ENCODE assay signal across 8 cellular contexts in genomic region chr22:50292643-50293440, GRCh38. TPM values are rescaled to one million over a fixed set of nuclear protein-coding genes. Genes with fewer than 3 reads are reported as not detected.
DNase-seq lines count a peak whose midpoint lies in the region; ATAC-seq and TF ChIP-seq lines count a peak whose summit lies in the region.

No MANE protein-coding gene starts in this region.

- ATAC-seq in HCT116 (peak; percentile 57), GM19395 (IDR thresholded peaks at IDR 0.05; ENCODE audit: unreplicated experiment) (no peak), HG02763 (IDR thresholded peaks at IDR 0.05; ENCODE audit: unreplicated experiment) (no peak), GM21515 (IDR thresholded peaks at IDR 0.05; ENCODE audit: unreplicated experiment) (no peak)
- ATAC-seq in activated naive CD8-positive, alpha-beta T cell treated with anti-CD3 and anti-CD28 coated beads, Interleukin-2, amount 10 ng/mL, durations not matched to agents 7 days and 5 days (ENCODE audit: low read depth), result peak; percentile 40

- H3K4me1 Mint-ChIP-seq in activated naive CD8-positive, alpha-beta T cell treated with anti-CD3 and anti-CD28 coated beads, Interleukin-2, amount 10 ng/mL, durations not matched to agents 7 days and 5 days, result peaks cover 16% of the 10 kb centered on the region
- peaks cover 18% of the 10 kb centered on the region for H3K4me1 Mint-ChIP-seq in stimulated activated naive CD8-positive, alpha-beta T cell treated with anti-CD3 and anti-CD28 coated beads, Interleukin-15, Interleukin-2, amounts not matched to agents 100 ng/mL and 50 ng/mL, for 24 hours (ENCODE audit: low read depth)

- H3K4me1 ChIP-seq in HCT116 (ENCODE audit: control insufficient read depth in 1 of 2, insufficient read depth in 2 of 2, low read length in 2 of 2) (peaks cover 45 to 57% of the 10 kb centered on the region in 2 experiments), iPS-18a (ENCODE audit: control insufficient read depth, low read depth, low read length) (peaks cover 18% of the 10 kb centered on the region)

- H3K79me2 ChIP-seq in HCT116 (ENCODE audit: insufficient read depth, low read length), result peaks cover 100% of the 10 kb centered on the region

- DNase-seq in HCT116 (ENCODE audit: low read depth, low spot score), result no peak
- DNase-seq in activated naive CD8-positive, alpha-beta T cell treated with anti-CD3 and anti-CD28 coated beads, Interleukin-2, amount 10 ng/mL, durations not matched to agents 7 days and 5 days, result peak; percentile 58
- no peak for DNase-seq in GM20000 (ENCODE audit: low spot score)

- H3K36me3 Mint-ChIP-seq in activated naive CD8-positive, alpha-beta T cell treated with anti-CD3 and anti-CD28 coated beads, Interleukin-2, amount 10 ng/mL, durations not matched to agents 7 days and 5 days, result peaks cover 2% of the 10 kb centered on the region
- no peaks in the 10 kb centered on the region for H3K36me3 Mint-ChIP-seq in stimulated activated naive CD8-positive, alpha-beta T cell treated with anti-CD3 and anti-CD28 coated beads, Interleukin-15, Interleukin-2, amounts not matched to agents 100 ng/mL and 50 ng/mL, for 24 hours (ENCODE audit: low read depth)

- no peak overlapping the region for H2AFZ ChIP-seq in HCT116 (ENCODE audit: low read depth, low read length, poor library complexity, severe bottlenecking)

- peak overlapping the region; percentile 99 for H3K27ac ChIP-seq in HCT116 (ENCODE audit: low read depth, low read length)
- H3K27ac ChIP-seq in iPS-18a (ENCODE audit: low read length), result no peak overlapping the region

- H3K9me3 ChIP-seq in HCT116 (ENCODE audit: control insufficient read depth in 1 of 2, insufficient read depth in 1 of 2, low read depth in 1 of 2, low read length in 2 of 2) (no peaks in the 10 kb centered on the region), iPS-18a (ENCODE audit: control insufficient read depth, low read depth, low read length) (no peaks in the 10 kb centered on the region)

- peak overlapping the region; percentile 73 for H3K9ac ChIP-seq in HCT116 (ENCODE audit: low read length)
- H3K9ac ChIP-seq in iPS-18a (ENCODE audit: low read length), result peak overlapping the region; percentile 39

- intact Hi-C loops in HCT116 (cut with micrococcal nuclease), result no loop called here

- H3K4me3 ChIP-seq in HCT116 (replicated peaks in 1 of 2; ENCODE audit: low read depth in 1 of 2, low read length in 2 of 2), result peak overlapping the region; percentile 40 to 56
- peak overlapping the region; percentile 45 for H3K4me3 ChIP-seq in iPS-18a (ENCODE audit: low read length)

- CTCF ChIA-PET in HCT116 (lab: Charles Lee), result interaction anchor here (1.0 to 1.2 kb wide), 2 partner anchors 11 to 12 kb away, joined by 3 read pairs; no protein-coding TSS in a partner anchor

- TF ChIP-seq RAD21 in HCT116 (IDR thresholded peaks at IDR 0.05; ENCODE audit: low read depth), result no peak

- no peaks in the 10 kb centered on the region for H4K20me1 ChIP-seq in HCT116 (ENCODE audit: insufficient read depth)

- H3K9me3 Mint-ChIP-seq in activated naive CD8-positive, alpha-beta T cell treated with anti-CD3 and anti-CD28 coated beads, Interleukin-2, amount 10 ng/mL, durations not matched to agents 7 days and 5 days, result no peaks in the 10 kb centered on the region
- H3K9me3 Mint-ChIP-seq in stimulated activated naive CD8-positive, alpha-beta T cell treated with anti-CD3 and anti-CD28 coated beads, Interleukin-15, Interleukin-2, amounts not matched to agents 100 ng/mL and 50 ng/mL, for 24 hours, result no peaks in the 10 kb centered on the region

- no peak for TF ChIP-seq CTCF in HCT116 (IDR thresholded peaks at IDR 0.05 in 2 of 3, conservative IDR thresholded peaks at IDR 0.05 in 1 of 3; ENCODE audit: borderline replicate concordance in 1 of 3, insufficient read depth in 1 of 3, low read depth in 2 of 3, low read length in 2 of 3)
- TF ChIP-seq CTCF in GM20000 (IDR thresholded peaks at IDR 0.05; ENCODE audit: extremely low read depth, missing control alignments), result no peak

- POLR2A ChIA-PET in HCT116 (lab: Charles Lee), result interaction anchor here (1.0 to 2.7 kb wide), 3 partner anchors 10 to 13 kb away, joined by 3 to 11 read pairs (median 4); no protein-coding TSS in a partner anchor
- POLR2A ChIA-PET in activated naive CD8-positive, alpha-beta T cell treated with anti-CD3 and anti-CD28 coated beads, Interleukin-2, amount 10 ng/mL, durations not matched to agents 7 days and 5 days (lab: Charles Lee), result interaction anchor here (0.6 to 3.7 kb wide), 8 partner anchors 12 to 67 kb away, joined by 3 to 51 read pairs (median 5); partner anchors contain the start of genes DENND6B, HDAC10 and PLXNB2

- H3K36me3 ChIP-seq in HCT116 (ENCODE audit: control insufficient read depth in 1 of 2, insufficient read depth in 2 of 2, low read length in 2 of 2) (peaks cover 9 to 45% of the 10 kb centered on the region in 2 experiments; a peak in 3 of 4 replicates), iPS-18a (ENCODE audit: control insufficient read depth, low read depth, low read length) (no peaks in the 10 kb centered on the region)

- H3K27ac Mint-ChIP-seq in activated naive CD8-positive, alpha-beta T cell treated with anti-CD3 and anti-CD28 coated beads, Interleukin-2, amount 10 ng/mL, durations not matched to agents 7 days and 5 days, result peak overlapping the region; percentile 81
- H3K27ac Mint-ChIP-seq in stimulated activated naive CD8-positive, alpha-beta T cell treated with anti-CD3 and anti-CD28 coated beads, Interleukin-15, Interleukin-2, amounts not matched to agents 100 ng/mL and 50 ng/mL, for 24 hours, result peak overlapping the region; percentile 65

- H3K9me2 ChIP-seq in HCT116 (ENCODE audit: insufficient read depth), result no peaks in the 10 kb centered on the region

- H3K4me3 Mint-ChIP-seq in activated naive CD8-positive, alpha-beta T cell treated with anti-CD3 and anti-CD28 coated beads, Interleukin-2, amount 10 ng/mL, durations not matched to agents 7 days and 5 days, result peak overlapping the region; percentile 80
- peak overlapping the region; percentile 73 for H3K4me3 Mint-ChIP-seq in stimulated activated naive CD8-positive, alpha-beta T cell treated with anti-CD3 and anti-CD28 coated beads, Interleukin-15, Interleukin-2, amounts not matched to agents 100 ng/mL and 50 ng/mL, for 24 hours

- TF ChIP-seq POLR2A in HCT116 (IDR thresholded peaks at IDR 0.05; ENCODE audit: borderline replicate concordance, extremely low read depth, insufficient read depth, insufficient read length), result no peak

- H3K27me3 ChIP-seq in HCT116 (ENCODE audit: insufficient read depth, low read length) (no peaks in the 10 kb centered on the region), iPS-18a (ENCODE audit: control insufficient read depth, insufficient read depth, low read length) (no peaks in the 10 kb centered on the region)

- no peaks in the 10 kb centered on the region for H3K27me3 Mint-ChIP-seq in activated naive CD8-positive, alpha-beta T cell treated with anti-CD3 and anti-CD28 coated beads, Interleukin-2, amount 10 ng/mL, durations not matched to agents 7 days and 5 days
- peaks cover 9% of the 10 kb centered on the region for H3K27me3 Mint-ChIP-seq in stimulated activated naive CD8-positive, alpha-beta T cell treated with anti-CD3 and anti-CD28 coated beads, Interleukin-15, Interleukin-2, amounts not matched to agents 100 ng/mL and 50 ng/mL, for 24 hours

- peak overlapping the region; percentile 92 for H3K4me2 ChIP-seq in HCT116 (ENCODE audit: low read length)

- RAD21 ChIA-PET in HCT116 (lab: Charles Lee; ENCODE audit: low non-redundant PET in 1 of 2, low total read pairs in 2 of 2, uncharacterized antibody in 2 of 2, unreplicated experiment in 2 of 2), result no interaction called here

- BruUV-seq in HCT116 (replicated peaks; lab: Mats Ljungman, UMichigan), result no TSS peak

TF ChIP-seq in HCT116, 20 proteins besides CTCF, POLR2A, EP300 and RAD21:
- TF ChIP-seq ELF1 (IDR thresholded peaks at IDR 0.05; ENCODE audit: borderline replicate concordance, low read depth), result no peak

RNA-seq across cellular contexts. Expression of gene PLXNB2, which starts 14.6 kb away (rescaled TPM):
- total RNA-seq in HCT116 (2021; ENCODE audit: unreplicated experiment), result 236 TPM
- 192 and 208 TPM in 2 replicates for polyA plus RNA-seq in HCT116 (2012)
- 10 to 100 TPM; 43.0 to 45.8 TPM for total RNA-seq in activated naive CD8-positive, alpha-beta T cell treated with anti-CD3 and anti-CD28 coated beads, Interleukin-2, amount 10 ng/mL, durations not matched to agents 7 days and 5 days

RNA-seq across cellular contexts. Expression of gene MAPK11, which starts 22.7 kb away (rescaled TPM):
- 19.3 TPM for total RNA-seq in HCT116 (2021; ENCODE audit: unreplicated experiment)
- 15.7 and 17.2 TPM in 2 replicates for polyA plus RNA-seq in HCT116 (2012)
- 1 to 10 TPM; 7.9 to 8.5 TPM for total RNA-seq in activated naive CD8-positive, alpha-beta T cell treated with anti-CD3 and anti-CD28 coated beads, Interleukin-2, amount 10 ng/mL, durations not matched to agents 7 days and 5 days

RNA-seq across cellular contexts. Expression of gene MAPK12, which starts 31.4 kb away (rescaled TPM):
- 86.7 TPM for total RNA-seq in HCT116 (2021; ENCODE audit: unreplicated experiment)
- 61.5 and 61.8 TPM in 2 replicates for polyA plus RNA-seq in HCT116 (2012)
- total RNA-seq in activated naive CD8-positive, alpha-beta T cell treated with anti-CD3 and anti-CD28 coated beads, Interleukin-2, amount 10 ng/mL, durations not matched to agents 7 days and 5 days, result 1 to 10 TPM; 3.1 to 3.6 TPM

RNA-seq across cellular contexts. Expression of gene DENND6B, which starts 34.0 kb away (rescaled TPM):
- 11.0 TPM for total RNA-seq in HCT116 (2021; ENCODE audit: unreplicated experiment)
- polyA plus RNA-seq in HCT116 (2012), result 7.8 and 9.1 TPM in 2 replicates
- total RNA-seq in activated naive CD8-positive, alpha-beta T cell treated with anti-CD3 and anti-CD28 coated beads, Interleukin-2, amount 10 ng/mL, durations not matched to agents 7 days and 5 days, result 1 to 10 TPM; 8.8 to 9.5 TPM

RNA-seq across cellular contexts. Expression of gene HDAC10, which starts 41.8 kb away (rescaled TPM):
- total RNA-seq in HCT116 (2021; ENCODE audit: unreplicated experiment), result 67.5 TPM
- polyA plus RNA-seq in HCT116 (2012), result 45.5 and 52.0 TPM in 2 replicates
- 100 to 1,000 TPM in 1 of 2 experiments, 10 to 100 TPM in 1; 99.1 to 111 TPM for total RNA-seq in activated naive CD8-positive, alpha-beta T cell treated with anti-CD3 and anti-CD28 coated beads, Interleukin-2, amount 10 ng/mL, durations not matched to agents 7 days and 5 days

Comparison
In these comparisons a context has a peak if more than half of its experiments do, and no peak if none do; other contexts are left out.
1. ATAC-seq: peak in HCT116 (single experiment) and activated naive CD8-positive, alpha-beta T cell treated with anti-CD3 and anti-CD28 coated beads, Interleukin-2, amount 10 ng/mL, durations not matched to agents 7 days and 5 days (single experiment); none in GM19395 (single experiment), HG02763 (single experiment) and GM21515 (single experiment).
2. RNA of gene MAPK12, which starts 31.4 kb away (total RNA-seq): 86.7 TPM in HCT116 (single experiment); 3.1 to 3.6 TPM in activated naive CD8-positive, alpha-beta T cell treated with anti-CD3 and anti-CD28 coated beads, Interleukin-2, amount 10 ng/mL, durations not matched to agents 7 days and 5 days; every median in the first group is over 10 times any median in the second.